ENCODE assay signal across 21 cellular contexts in genomic region chr17:55487727-55488436, GRCh38. TPM values are rescaled to one million over a fixed set of nuclear protein-coding genes. Genes with fewer than 3 reads are reported as not detected.
DNase-seq lines count a peak whose midpoint lies in the region; ATAC-seq, FAIRE-seq and TF ChIP-seq lines count a peak whose summit lies in the region.
"Had no signal": no experiment of that assay in that cellular context is flagged by ENCODE, and none has a peak within 500 bp of the region (broad histone marks: within the 10 kb centered on the region; RNA-seq: fewer than 3 reads in every experiment).

No MANE protein-coding gene starts in this region.

- no peak overlapping the region for H3K4me3 Mint-ChIP-seq in nephron progenitor cell
- no peak overlapping the region for H3K4me3 Mint-ChIP-seq in activated CD4-positive, alpha-beta T cell treated with anti-CD3 and anti-CD28 coated beads, Interleukin-2, amount 10 ng/mL, durations not matched to agents 7 days and 5 days
- H3K4me3 Mint-ChIP-seq: endodermal cell, naive B cell had no signal

- no peaks in the 10 kb centered on the region for H3K27me3 ChIP-seq in body of pancreas
- H3K27me3 ChIP-seq: upper lobe of left lung had no signal

- TF ChIP-seq CTCF in AG10803 (conservative IDR thresholded peaks at IDR 0.05; ENCODE audit: low read length) (no peak), fibroblast of pulmonary artery (IDR thresholded peaks at IDR 0.05; ENCODE audit: low read length, missing control alignments) (no peak), nephron progenitor cell (IDR thresholded peaks at IDR 0.05) (no peak), body of pancreas (IDR thresholded peaks at IDR 0.05) (no peak)

- H3K27ac ChIP-seq in body of pancreas = no peak overlapping the region
- H3K27ac ChIP-seq: prostate gland, SK-N-MC, upper lobe of left lung had no signal

- no peaks in the 10 kb centered on the region for H3K9me3 Mint-ChIP-seq in nephron progenitor cell
- H3K9me3 Mint-ChIP-seq in activated CD4-positive, alpha-beta T cell treated with anti-CD3 and anti-CD28 coated beads, Interleukin-2, amount 10 ng/mL, durations not matched to agents 7 days and 5 days = no peaks in the 10 kb centered on the region
- H3K9me3 Mint-ChIP-seq: endodermal cell, naive B cell had no signal

- H3K36me3 ChIP-seq in body of pancreas (replicated peaks in 1 of 2; ENCODE audit: insufficient read depth in 1 of 2, low read depth in 2 of 2) = no peaks in the 10 kb centered on the region
- H3K36me3 ChIP-seq: prostate gland, upper lobe of left lung had no signal

- peak overlapping the region; percentile 79 for H3K27ac Mint-ChIP-seq in nephron progenitor cell
- no peak overlapping the region for H3K27ac Mint-ChIP-seq in activated CD4-positive, alpha-beta T cell treated with anti-CD3 and anti-CD28 coated beads, Interleukin-2, amount 10 ng/mL, durations not matched to agents 7 days and 5 days
- H3K27ac Mint-ChIP-seq: endodermal cell had no signal

- peaks cover 18% of the 10 kb centered on the region for H3K4me1 Mint-ChIP-seq in nephron progenitor cell
- H3K4me1 Mint-ChIP-seq in activated CD4-positive, alpha-beta T cell treated with anti-CD3 and anti-CD28 coated beads, Interleukin-2, amount 10 ng/mL, durations not matched to agents 7 days and 5 days = no peaks in the 10 kb centered on the region

- intact Hi-C loops in body of pancreas (cut with DNase I) = no loop called here

- peaks cover 6% of the 10 kb centered on the region for H3K27me3 Mint-ChIP-seq in nephron progenitor cell (ENCODE audit: low read depth, poor library complexity)
- peaks cover 13% of the 10 kb centered on the region for H3K27me3 Mint-ChIP-seq in activated CD4-positive, alpha-beta T cell treated with anti-CD3 and anti-CD28 coated beads, Interleukin-2, amount 10 ng/mL, durations not matched to agents 7 days and 5 days

- POLR2A ChIA-PET in activated CD4-positive, alpha-beta T cell treated with anti-CD3 and anti-CD28 coated beads, Interleukin-2, amount 10 ng/mL, durations not matched to agents 7 days and 5 days (lab: Charles Lee) = no interaction called here

- no peak for FAIRE-seq in RCC 7860 (lab: Jason Lieb, UNC)
- FAIRE-seq: frontal cortex had no signal

- H3K4me3 ChIP-seq in AG10803 (ENCODE audit: low read length) = no peak overlapping the region
- H3K4me3 ChIP-seq in fibroblast of pulmonary artery (replicated peaks; ENCODE audit: low read depth, low read length) = no peak overlapping the region
- no peak overlapping the region for H3K4me3 ChIP-seq in body of pancreas
- H3K4me3 ChIP-seq: prostate gland, SK-N-MC, upper lobe of left lung had no signal

- H3K4me1 ChIP-seq in body of pancreas = no peaks in the 10 kb centered on the region
- H3K4me1 ChIP-seq: prostate gland, upper lobe of left lung had no signal

- H3K9me3 ChIP-seq in body of pancreas = no peaks in the 10 kb centered on the region
- H3K9me3 ChIP-seq: prostate gland, upper lobe of left lung had no signal

- DNase-seq in AG10803 (ENCODE audit: low read depth) = peak; percentile 9
- DNase-seq in M059J (ENCODE audit: low read depth) = peak; percentile 19
- peak; percentile 57 for DNase-seq in fibroblast of pulmonary artery (ENCODE audit: low read depth)
- DNase-seq in nephron progenitor cell = no peak
- DNase-seq in RCC 7860 (ENCODE audit: low spot score) = no peak
- no peak for DNase-seq in activated CD4-positive, alpha-beta T cell treated with anti-CD3 and anti-CD28 coated beads, Interleukin-2, amount 10 ng/mL, durations not matched to agents 7 days and 5 days
- DNase-seq in body of pancreas = no peak
- DNase-seq in islet precursor cell = no peak
- DNase-seq: activated gamma-delta T cell; endodermal cell; naive B cell; NCI-H2029 treated with DMSO at 0.1 percent for 48 hours; NCI-H526; stimulated activated naive CD4-positive, alpha-beta T cell; T1000; upper lobe of left lung had no signal

- no peak for ATAC-seq in body of pancreas

- no peaks in the 10 kb centered on the region for H3K36me3 Mint-ChIP-seq in nephron progenitor cell (ENCODE audit: low read depth)
- no peaks in the 10 kb centered on the region for H3K36me3 Mint-ChIP-seq in activated CD4-positive, alpha-beta T cell treated with anti-CD3 and anti-CD28 coated beads, Interleukin-2, amount 10 ng/mL, durations not matched to agents 7 days and 5 days (ENCODE audit: low read depth)
- H3K36me3 Mint-ChIP-seq: naive B cell had no signal

- WGBS in body of pancreas, 2 donors = 69 to 70% methylated on average over 7 of the region's 7 CpGs

- CTCF ChIA-PET in activated CD4-positive, alpha-beta T cell treated with anti-CD3 and anti-CD28 coated beads, Interleukin-2, amount 10 ng/mL, durations not matched to agents 7 days and 5 days (lab: Charles Lee) = interaction anchor here (1.1 kb wide), 1 partner anchor 49 kb away, joined by 3 read pairs; no protein-coding TSS in a partner anchor

- no peak for TF ChIP-seq POLR2A in body of pancreas (IDR thresholded peaks at IDR 0.05)

RNA-seq across cellular contexts. Expression of gene SMIM36, which starts 23.4 kb away (rescaled TPM):
- total RNA-seq in M059J (2014; rRNA removed; shearing (Covaris generic)) = not detected in 2 replicates
- not detected for total RNA-seq in activated CD4-positive, alpha-beta T cell treated with anti-CD3 and anti-CD28 coated beads, Interleukin-2, amount 10 ng/mL, durations not matched to agents 7 days and 5 days
- not detected for total RNA-seq in body of pancreas
- total RNA-seq: endodermal cell, frontal cortex, lower leg skin, OCI-LY7, prostate gland, upper lobe of left lung had no signal

Comparison
In these comparisons a context has a peak if more than half of its experiments do, and no peak if none do; other contexts are left out.
1. DNase-seq: peak in AG10803 (single experiment), M059J (single experiment) and fibroblast of pulmonary artery (single experiment); none in nephron progenitor cell (single experiment), RCC 7860 (single experiment), activated CD4-positive, alpha-beta T cell treated with anti-CD3 and anti-CD28 coated beads, Interleukin-2, amount 10 ng/mL, durations not matched to agents 7 days and 5 days (single experiment), body of pancreas (0 of 4) and islet precursor cell (single experiment).